28 cellular contexts compared by ENCODE assay signal in genomic region chr9:69074801-69075200, GRCh38. TPM values are rescaled to one million over a fixed set of nuclear protein-coding genes. Genes with fewer than 3 reads are reported as not detected.
"Had no signal": no experiment of that assay in that cellular context is flagged by ENCODE, and none has a peak within 500 bp of the region (broad histone marks: within the 10 kb centered on the region; RNA-seq: fewer than 3 reads in every experiment).

No MANE protein-coding gene starts in this region.

- H3K9me3 ChIP-seq: ascending aorta had no signal

- DNase-seq: activated B cell treated with CpG ODN at 0.5 μM for 24 hours; activated CD4-positive, alpha-beta memory T cell treated with anti-CD3 and anti-CD28 coated beads for 36 hours; activated CD4-positive, alpha-beta T cell treated with anti-CD3 and anti-CD28 coated beads for 4 hours; activated CD4-positive, alpha-beta T cell treated with anti-CD3 and anti-CD28 coated beads, Interleukin-2, amount 10 ng/mL, durations not matched to agents 24 days and 14 days; activated CD4-positive, alpha-beta T cell treated with anti-CD3 and anti-CD28 coated beads, Interleukin-2, amount 50 U/mL, for 1 hour; activated CD4-positive, alpha-beta T cell treated with anti-CD3 and anti-CD28 coated beads, Interleukin-2, amount 50 U/mL, for 4 hours; activated CD4-positive, CD25-positive, alpha-beta regulatory T cell treated with anti-CD3 and anti-CD28 coated beads, Interleukin-2, amount 50 U/mL, for 72 hours; activated CD8-positive, alpha-beta memory T cell treated with anti-CD3 and anti-CD28 coated beads, Interleukin-2, amount 50 U/mL, for 4 hours; activated CD8-positive, alpha-beta T cell treated with anti-CD3 and anti-CD28 coated beads for 36 hours; activated effector memory CD4-positive, alpha-beta T cell treated with Interleukin-2 at 50 U/mL for 16 hours; activated gamma-delta T cell; activated naive CD4-positive, alpha-beta T cell treated with anti-CD3 and anti-CD28 coated beads, Interleukin-2, amount 10 ng/mL, durations not matched to agents 7 days and 5 days; activated naive CD4-positive, alpha-beta T cell treated with Interleukin-2 at 50 U/mL for 16 hours; activated naive CD8-positive, alpha-beta T cell treated with anti-CD3 and anti-CD28 coated beads, Interleukin-2, amount 10 ng/mL, durations not matched to agents 7 days and 5 days; activated naive CD8-positive, alpha-beta T cell treated with anti-CD3 and anti-CD28 coated beads, Interleukin-2, amount 50 U/mL, for 24 hours; activated T-cell treated with anti-CD3 and anti-CD28 coated beads for 4 hours; activated T-cell treated with anti-CD3 and anti-CD28 coated beads, Interleukin-2, amount 50 U/mL, for 1 hour; activated T-cell treated with anti-CD3 and anti-CD28 coated beads, Interleukin-2, amount 50 U/mL, for 48 hours; amygdala; anterior cingulate cortex; caudate nucleus; SW 1271; T-helper 1 cell; T-helper 2 cell; T-helper 9 cell had no signal

- H3K36me3 ChIP-seq: ascending aorta, cardiac muscle cell had no signal

- H3K27ac ChIP-seq: cardiac muscle cell, VCaP had no signal

- ATAC-seq: activated CD8-positive, alpha-beta T cell treated with anti-CD3 and anti-CD28 coated beads for 36 hours; activated naive CD8-positive, alpha-beta T cell treated with anti-CD3 and anti-CD28 coated beads, Interleukin-2, amount 50 U/mL, for 24 hours had no signal

- H3K27me3 ChIP-seq: ascending aorta, cardiac muscle cell had no signal

- H3K4me3 ChIP-seq: ascending aorta, cardiac muscle cell had no signal

RNA-seq across cellular contexts. Expression of gene FXN, which starts 39.2 kb away (rescaled TPM):
- total RNA-seq: ascending aorta had no signal
